ENCODE assay signal across 23 cellular contexts in genomic region chr6:78619016-78619415, GRCh38.
"Had no signal": no experiment of that assay in that cellular context is flagged by ENCODE, and none has a peak within 500 bp of the region (broad histone marks: within the 10 kb centered on the region; RNA-seq: fewer than 3 reads in every experiment).

No MANE protein-coding gene starts in this region.

- H3K27me3 ChIP-seq: dorsolateral prefrontal cortex, gastrocnemius medialis, heart right ventricle, right lobe of liver, testis, tibial nerve had no signal

- H3K4me1 ChIP-seq: gastrocnemius medialis, heart right ventricle, left ventricle myocardium inferior, lower lobe of right lung, psoas muscle, right lobe of liver, tibial nerve had no signal

- ATAC-seq: gastrocnemius medialis; heart right ventricle; lower lobe of right lung; psoas muscle; right lobe of liver; stimulated activated naive B cell treated with anti-CD40 and anti-IgM and Interleukin-4, amounts not matched to agents 10 μg/mL and 1 μg/mL and 100 μg/mL, for 72 hours; stimulated activated naive CD8-positive, alpha-beta T cell treated with anti-CD3 and anti-CD28 coated beads, Interleukin-15, amount 100 ng/mL, for 72 hours had no signal

- H3K27ac ChIP-seq: dorsolateral prefrontal cortex, gastrocnemius medialis, heart right ventricle, left ventricle myocardium inferior, lower lobe of right lung, psoas muscle, right lobe of liver, testis, tibial nerve had no signal

- H3K4me3 ChIP-seq: dorsolateral prefrontal cortex, gastrocnemius medialis, heart right ventricle, left ventricle myocardium inferior, lower lobe of right lung, psoas muscle, right lobe of liver, testis, tibial nerve had no signal

- DNase-seq: cortex of kidney; dorsolateral prefrontal cortex; effector CD8-positive, alpha-beta T cell; gastrocnemius medialis; heart right ventricle; hypothalamus; islet precursor cell; left cardiac atrium; left ventricle myocardium inferior; lower lobe of right lung; mesenchymal stem cell; naive B cell; nephron progenitor cell; psoas muscle; retina; right lobe of liver; stimulated activated CD4-positive, alpha-beta T cell treated with anti-CD3 and anti-CD28 coated beads, Interleukin-15, amount 100 ng/mL, for 24 hours; stimulated activated CD4-positive, alpha-beta T cell treated with anti-CD3 and anti-CD28 coated beads, Interleukin-1b, Interleukin-23, amount 100 ng/mL, for 48 hours; stimulated activated CD4-positive, alpha-beta T cell treated with anti-CD3 and anti-CD28 coated beads, Interleukin-4, amount 100 ng/mL, for 4 hours; stimulated activated naive B cell treated with anti-CD40 and anti-IgM and Interleukin-4, amounts not matched to agents 10 μg/mL and 1 μg/mL and 100 μg/mL, for 72 hours; stimulated activated naive CD8-positive, alpha-beta T cell treated with anti-CD3 and anti-CD28 coated beads, Interleukin-15, amount 100 ng/mL, for 72 hours; testis had no signal

- H3K36me3 ChIP-seq: gastrocnemius medialis, heart right ventricle, left ventricle myocardium inferior, lower lobe of right lung, right lobe of liver, tibial nerve had no signal

- H3K9me3 ChIP-seq: gastrocnemius medialis, heart right ventricle, left ventricle myocardium inferior, lower lobe of right lung, psoas muscle, right lobe of liver, testis, tibial nerve had no signal
